Comparison of ENCODE assay signal across 7 cellular contexts in genomic region chr1:206555473-206555935, GRCh38. TPM values are rescaled to one million over a fixed set of nuclear protein-coding genes. Genes with fewer than 3 reads are reported as not detected.
A peak's percentile ranks its signal among the peaks of the same experiment; 100 is the strongest.
DNase-seq lines count a peak whose midpoint lies in the region; ATAC-seq and TF ChIP-seq lines count a peak whose summit lies in the region.

No MANE protein-coding gene starts in this region.

- ATAC-seq in stimulated activated naive B cell treated with anti-CD40 and anti-IgM and Interleukin-4, amounts not matched to agents 10 μg/mL and 1 μg/mL and 100 μg/mL, for 72 hours (replicated peaks), result no peak
- ATAC-seq in GM21786 (IDR thresholded peaks at IDR 0.05; ENCODE audit: unreplicated experiment), result no peak

- H3K36me3 ChIP-seq in hepatocyte (replicated peaks; ENCODE audit: insufficient read depth, low read depth), result no peaks in the 10 kb centered on the region

- H3K27ac ChIP-seq in hepatocyte, result no peak overlapping the region

- H3K9me2 ChIP-seq in hepatocyte (replicated peaks; ENCODE audit: insufficient read depth), result no peaks in the 10 kb centered on the region

- no peaks in the 10 kb centered on the region for H3K27me3 Mint-ChIP-seq in IgD-negative memory B cell
- H3K27me3 Mint-ChIP-seq in activated T-helper 1 cell treated with anti-CD3 and anti-CD28 coated beads, Interleukin-12 subunit alpha, Interleukin-12 subunit beta, Interleukin-2, Interleukin-4 antibody, amounts not matched to agents 30 ng/mL and 10 ng/mL and 1 ng/mL, durations not matched to agents 14 hours and 24 hours and 36 hours (ENCODE audit: insufficient read depth), result no peaks in the 10 kb centered on the region
- H3K27me3 Mint-ChIP-seq in stimulated activated naive B cell treated with anti-CD40 and anti-IgM and Interleukin-4, amounts not matched to agents 10 μg/mL and 1 μg/mL and 100 μg/mL, for 72 hours, result no peaks in the 10 kb centered on the region

- H3K9me3 ChIP-seq in hepatocyte (ENCODE audit: low read depth), result no peaks in the 10 kb centered on the region

- H3K27ac Mint-ChIP-seq in IgD-negative memory B cell, result peak overlapping the region; percentile 94 to 96 (median 95)
- peak overlapping the region; percentile 98 for H3K27ac Mint-ChIP-seq in activated T-helper 1 cell treated with anti-CD3 and anti-CD28 coated beads, Interleukin-12 subunit alpha, Interleukin-12 subunit beta, Interleukin-2, Interleukin-4 antibody, amounts not matched to agents 30 ng/mL and 10 ng/mL and 1 ng/mL, durations not matched to agents 14 hours and 24 hours and 36 hours
- peak overlapping the region; percentile 83 for H3K27ac Mint-ChIP-seq in stimulated activated naive B cell treated with anti-CD40 and anti-IgM and Interleukin-4, amounts not matched to agents 10 μg/mL and 1 μg/mL and 100 μg/mL, for 72 hours

- no peaks in the 10 kb centered on the region for H3K36me3 Mint-ChIP-seq in IgD-negative memory B cell
- H3K36me3 Mint-ChIP-seq in activated T-helper 1 cell treated with anti-CD3 and anti-CD28 coated beads, Interleukin-12 subunit alpha, Interleukin-12 subunit beta, Interleukin-2, Interleukin-4 antibody, amounts not matched to agents 30 ng/mL and 10 ng/mL and 1 ng/mL, durations not matched to agents 14 hours and 24 hours and 36 hours (ENCODE audit: low read depth), result peaks cover 29% of the 10 kb centered on the region
- peaks cover 17 to 26% of the 10 kb centered on the region in 2 donors for H3K36me3 Mint-ChIP-seq in stimulated activated naive B cell treated with anti-CD40 and anti-IgM and Interleukin-4, amounts not matched to agents 10 μg/mL and 1 μg/mL and 100 μg/mL, for 72 hours

- no peaks in the 10 kb centered on the region for H3K79me2 ChIP-seq in hepatocyte

- TF ChIP-seq POLR2A in lower leg skin (IDR thresholded peaks at IDR 0.05), result no peak

- TF ChIP-seq CTCF in hepatocyte (IDR thresholded peaks at IDR 0.05; ENCODE audit: poor library complexity) (no peak), lower leg skin (IDR thresholded peaks at IDR 0.05) (no peak)

- peak overlapping the region; percentile 71 to 99 (median 81) for H3K4me3 Mint-ChIP-seq in IgD-negative memory B cell
- H3K4me3 Mint-ChIP-seq in activated T-helper 1 cell treated with anti-CD3 and anti-CD28 coated beads, Interleukin-12 subunit alpha, Interleukin-12 subunit beta, Interleukin-2, Interleukin-4 antibody, amounts not matched to agents 30 ng/mL and 10 ng/mL and 1 ng/mL, durations not matched to agents 14 hours and 24 hours and 36 hours, result peak overlapping the region; percentile 98
- peak overlapping the region; percentile 15 to 40 for H3K4me3 Mint-ChIP-seq in stimulated activated naive B cell treated with anti-CD40 and anti-IgM and Interleukin-4, amounts not matched to agents 10 μg/mL and 1 μg/mL and 100 μg/mL, for 72 hours

- peaks cover 7% of the 10 kb centered on the region for H3K27me3 ChIP-seq in hepatocyte

- DNase-seq in activated T-helper 1 cell treated with anti-CD3 and anti-CD28 coated beads, Interleukin-12 subunit alpha, Interleukin-12 subunit beta, Interleukin-2, Interleukin-4 antibody, amounts not matched to agents 30 ng/mL and 10 ng/mL and 1 ng/mL, durations not matched to agents 14 hours and 24 hours and 36 hours (ENCODE audit: low spot score), result no peak
- DNase-seq in hepatocyte (ENCODE audit: low spot score), result peak; percentile 27
- DNase-seq in stimulated activated naive B cell treated with anti-CD40 and anti-IgM and Interleukin-4, amounts not matched to agents 10 μg/mL and 1 μg/mL and 100 μg/mL, for 72 hours, result no peak
- DNase-seq in NCI-H1105 treated with DMSO at 0.1 percent for 48 hours (lab: John Stamatoyannopoulos, UW), result no peak
- no peak for DNase-seq in lower leg skin (ENCODE audit: low spot score in 2 of 2)

- WGBS in hepatocyte (ENCODE audit: low lambda C conversion rate, missing lambda C conversion rate), result 40% methylated on average over 10 of the region's 10 CpGs
- WGBS in lower leg skin, 2 donors, result 44 to 47% methylated on average over 10 of the region's 10 CpGs

- no peak overlapping the region for H3K4me2 ChIP-seq in hepatocyte

- intact Hi-C loops in activated T-helper 1 cell treated with anti-CD3 and anti-CD28 coated beads, Interleukin-12 subunit alpha, Interleukin-12 subunit beta, Interleukin-2, Interleukin-4 antibody, amounts not matched to agents 30 ng/mL and 10 ng/mL and 1 ng/mL, durations not matched to agents 14 hours and 24 hours and 36 hours (cut with micrococcal nuclease), result loop anchor here (5.0 to 10.0 kb wide), 3 partner anchors 37 to 1271 kb away; no protein-coding TSS in a partner anchor
- intact Hi-C loops in lower leg skin (cut with DNase I; ENCODE audit: low total_unique reads), result no loop called here

- peaks cover 28 to 54% (median 33%) of the 10 kb centered on the region in 3 donors for H3K4me1 Mint-ChIP-seq in IgD-negative memory B cell
- H3K4me1 Mint-ChIP-seq in activated T-helper 1 cell treated with anti-CD3 and anti-CD28 coated beads, Interleukin-12 subunit alpha, Interleukin-12 subunit beta, Interleukin-2, Interleukin-4 antibody, amounts not matched to agents 30 ng/mL and 10 ng/mL and 1 ng/mL, durations not matched to agents 14 hours and 24 hours and 36 hours (ENCODE audit: low read depth), result peaks cover 69% of the 10 kb centered on the region
- H3K4me1 Mint-ChIP-seq in stimulated activated naive B cell treated with anti-CD40 and anti-IgM and Interleukin-4, amounts not matched to agents 10 μg/mL and 1 μg/mL and 100 μg/mL, for 72 hours, result peaks cover 36 to 37% of the 10 kb centered on the region in 2 donors

- no peaks in the 10 kb centered on the region for H3K9me3 Mint-ChIP-seq in IgD-negative memory B cell
- H3K9me3 Mint-ChIP-seq in activated T-helper 1 cell treated with anti-CD3 and anti-CD28 coated beads, Interleukin-12 subunit alpha, Interleukin-12 subunit beta, Interleukin-2, Interleukin-4 antibody, amounts not matched to agents 30 ng/mL and 10 ng/mL and 1 ng/mL, durations not matched to agents 14 hours and 24 hours and 36 hours, result no peaks in the 10 kb centered on the region
- H3K9me3 Mint-ChIP-seq in stimulated activated naive B cell treated with anti-CD40 and anti-IgM and Interleukin-4, amounts not matched to agents 10 μg/mL and 1 μg/mL and 100 μg/mL, for 72 hours, result no peaks in the 10 kb centered on the region

- peaks cover 26% of the 10 kb centered on the region for H3K4me1 ChIP-seq in hepatocyte (ENCODE audit: insufficient read depth)

- H2AFZ ChIP-seq in hepatocyte, result no peak overlapping the region

- H3K4me3 ChIP-seq in hepatocyte (no peak overlapping the region), lower leg skin (ENCODE audit: low read depth, poor library complexity, severe bottlenecking) (no peak overlapping the region)

- no peaks in the 10 kb centered on the region for H4K20me1 ChIP-seq in hepatocyte (ENCODE audit: insufficient read depth, poor library complexity, severe bottlenecking)

RNA-seq across cellular contexts. Expression of gene RASSF5, which starts 48.2 kb away (rescaled TPM):
- polyA plus RNA-seq in IgD-negative memory B cell (130 TPM), hepatocyte (1.6 and 2.3 TPM in 2 replicates)
- total RNA-seq in activated T-helper 1 cell treated with anti-CD3 and anti-CD28 coated beads, Interleukin-12 subunit alpha, Interleukin-12 subunit beta, Interleukin-2, Interleukin-4 antibody, amounts not matched to agents 30 ng/mL and 10 ng/mL and 1 ng/mL, durations not matched to agents 14 hours and 24 hours and 36 hours, result 220 and 221 TPM in 2 replicates
- total RNA-seq in hepatocyte (2.0 TPM in 2 replicates), lower leg skin (100 to 1,000 TPM in 1 of 4 donors, 10 to 100 TPM in 3; 81.3 to 102 (median 86.1) TPM)

RNA-seq across cellular contexts. Expression of gene EIF2D, which starts 56.8 kb away (rescaled TPM):
- 40.4 TPM for polyA plus RNA-seq in IgD-negative memory B cell
- total RNA-seq in activated T-helper 1 cell treated with anti-CD3 and anti-CD28 coated beads, Interleukin-12 subunit alpha, Interleukin-12 subunit beta, Interleukin-2, Interleukin-4 antibody, amounts not matched to agents 30 ng/mL and 10 ng/mL and 1 ng/mL, durations not matched to agents 14 hours and 24 hours and 36 hours, result 89.1 and 101 TPM in 2 replicates
- total RNA-seq in hepatocyte, result 30.1 and 40.4 TPM in 2 replicates
- 25.7 and 27.7 TPM in 2 replicates for polyA plus RNA-seq in hepatocyte
- 10 to 100 TPM; 39.7 to 57.3 (median 53.1) TPM for total RNA-seq in lower leg skin

Comparison
In these comparisons a context has a peak if more than half of its experiments do, and no peak if none do; other contexts are left out.
1. H3K4me3 Mint-ChIP-seq: peak in every context shown above with its lines; median percentile 98 in activated T-helper 1 cell treated with anti-CD3 and anti-CD28 coated beads, Interleukin-12 subunit alpha, Interleukin-12 subunit beta, Interleukin-2, Interleukin-4 antibody, amounts not matched to agents 30 ng/mL and 10 ng/mL and 1 ng/mL, durations not matched to agents 14 hours and 24 hours and 36 hours; 81 in IgD-negative memory B cell; 28 in stimulated activated naive B cell treated with anti-CD40 and anti-IgM and Interleukin-4, amounts not matched to agents 10 μg/mL and 1 μg/mL and 100 μg/mL, for 72 hours.
2. RNA of gene RASSF5, which starts 48.2 kb away (total RNA-seq): 220 to 221 TPM in activated T-helper 1 cell treated with anti-CD3 and anti-CD28 coated beads, Interleukin-12 subunit alpha, Interleukin-12 subunit beta, Interleukin-2, Interleukin-4 antibody, amounts not matched to agents 30 ng/mL and 10 ng/mL and 1 ng/mL, durations not matched to agents 14 hours and 24 hours and 36 hours and 81.3 to 102 TPM in lower leg skin; 2.0 TPM in hepatocyte; every median in the first group is over 10 times any median in the second.
3. Peak in every context shown above with its lines, with median percentiles within 50 percentile points of each other: H3K27ac Mint-ChIP-seq.